9 cellular contexts compared by ENCODE assay signal in genomic region chr7:27139335-27140107, GRCh38. TPM values are rescaled to one million over a fixed set of nuclear protein-coding genes. Genes with fewer than 3 reads are reported as not detected.
DNase-seq lines count a peak whose midpoint lies in the region; ATAC-seq and TF ChIP-seq lines count a peak whose summit lies in the region.
"Had no signal": no experiment of that assay in that cellular context is flagged by ENCODE, and none has a peak within 500 bp of the region (broad histone marks: within the 10 kb centered on the region; RNA-seq: fewer than 3 reads in every experiment).

No MANE protein-coding gene starts in this region.

- H3K4me3 ChIP-seq in SK-N-MC (peak overlapping the region; percentile 55), esophagus muscularis mucosa (peak overlapping the region; percentile 56 to 95 (median 84)), tibial nerve (peak overlapping the region in 2 of 4 donors; percentile 24 to 28)

- no peak for TF ChIP-seq EP300 in esophagus muscularis mucosa (IDR thresholded peaks at IDR 0.05)
- no peak for TF ChIP-seq EP300 in tibial nerve (IDR thresholded peaks at IDR 0.05)

- peak overlapping the region; percentile 98 to 100 (median 99) for H3K27ac Mint-ChIP-seq in nephron

- no peak for ATAC-seq in GM18867 (IDR thresholded peaks at IDR 0.05; ENCODE audit: unreplicated experiment)

- peaks cover 86% of the 10 kb centered on the region for H3K4me1 Mint-ChIP-seq in nephron

- WGBS in esophagus muscularis mucosa = 54% methylated on average over 18 of the region's 53 CpGs
- whole genome bisulfite sequencing in tibial nerve, 2 donors = 45 to 73% methylated on average over 40 to 53 of the region's 53 CpGs

- H3K27me3 ChIP-seq in esophagus muscularis mucosa = peaks cover 0 to 10% (median 1%) of the 10 kb centered on the region in 4 donors
- H3K27me3 ChIP-seq in tibial nerve = peaks cover 0 to 83% of the 10 kb centered on the region in 2 donors

- DNase-seq in SK-N-MC (ENCODE audit: low read depth, low spot score) = no peak
- DNase-seq in esophagus muscularis mucosa (ENCODE audit: extremely low spot score) = no peak
- no peak for DNase-seq in tibial nerve (ENCODE audit: low spot score in 2 of 2)
- DNase-seq in nucleus accumbens (lab: John Stamatoyannopoulos, UW) = no peak
- DNase-seq in NCI-H524 treated with DMSO at 0.1 percent for 48 hours (lab: John Stamatoyannopoulos, UW) = no peak
- DNase-seq: activated T-cell treated with anti-CD3 and anti-CD28 coated beads, Interleukin-2, amount 50 U/mL, for 48 hours; stimulated activated naive CD4-positive, alpha-beta T cell had no signal

- peaks cover 11 to 70% (median 60%) of the 10 kb centered on the region in 4 donors for H3K4me1 ChIP-seq in esophagus muscularis mucosa
- H3K4me1 ChIP-seq in tibial nerve = peaks cover 0 to 71% (median 19%) of the 10 kb centered on the region in 4 donors

- no peak overlapping the region for H3K27ac ChIP-seq in SK-N-MC
- peak overlapping the region; percentile 96 to 99 (median 99) for H3K27ac ChIP-seq in esophagus muscularis mucosa (replicated peaks in 1 of 4)
- peak overlapping the region in 3 of 4 donors; percentile 74 to 77 (median 76) for H3K27ac ChIP-seq in tibial nerve

- peaks cover 68% of the 10 kb centered on the region for H3K36me3 Mint-ChIP-seq in nephron (ENCODE audit: low read depth)

- TF ChIP-seq POLR2A in esophagus muscularis mucosa (IDR thresholded peaks at IDR 0.05; ENCODE audit: low read depth) = no peak
- no peak for TF ChIP-seq POLR2A in tibial nerve (IDR thresholded peaks at IDR 0.05)

- H3K36me3 ChIP-seq in SK-N-MC (ENCODE audit: insufficient read depth, low read length) = no peaks in the 10 kb centered on the region
- no peaks in the 10 kb centered on the region for H3K36me3 ChIP-seq in esophagus muscularis mucosa
- H3K36me3 ChIP-seq in tibial nerve = peaks cover 0 to 22% (median 0%) of the 10 kb centered on the region in 3 donors

- intact Hi-C loops in esophagus muscularis mucosa (cut with DNase I) = loop anchor here (10.0 kb wide), 2 partner anchors 115 to 935 kb away; partner anchors contain the start of genes CBX3 and HNRNPA2B1

- H3K9me3 Mint-ChIP-seq in nephron = no peaks in the 10 kb centered on the region

- H3K9ac ChIP-seq in SK-N-MC (ENCODE audit: insufficient read length) = no peak overlapping the region

- H3K4me3 Mint-ChIP-seq in nephron = peak overlapping the region; percentile 95 to 98 (median 96)

- H3K27me3 Mint-ChIP-seq in nephron (ENCODE audit: low read depth) = peaks cover 10% of the 10 kb centered on the region

- TF ChIP-seq CTCF in esophagus muscularis mucosa (IDR thresholded peaks at IDR 0.05) (no peak), nephron (IDR thresholded peaks at IDR 0.05; ENCODE audit: unreplicated experiment in 3 of 3) (no peak), tibial nerve (IDR thresholded peaks at IDR 0.05) (no peak)

- H3K9me3 ChIP-seq in SK-N-MC (ENCODE audit: low read depth, low read length) (no peaks in the 10 kb centered on the region), esophagus muscularis mucosa (no peaks in the 10 kb centered on the region), tibial nerve (no peaks in the 10 kb centered on the region)

RNA-seq across cellular contexts. Expression of gene HOXA5, which starts 4.0 kb away (rescaled TPM):
- total RNA-seq in esophagus muscularis mucosa (10 to 100 TPM in 3 of 4 donors, 1 to 10 TPM in 1; 7.8 to 24.8 (median 14.7) TPM), tibial nerve (10 to 100 TPM; 12.0 to 25.9 (median 16.6) TPM)

RNA-seq across cellular contexts. Expression of gene HOXA6, which starts 8.1 kb away (rescaled TPM):
- total RNA-seq in esophagus muscularis mucosa (under 1 TPM in 2 of 4 donors, not detected in 2; 0.66 to 0.92 TPM), tibial nerve (10 to 100 TPM; 11.1 to 30.9 (median 18.7) TPM)

RNA-seq across cellular contexts. Expression of gene HOXA4, which starts 9.0 kb away (rescaled TPM):
- total RNA-seq in esophagus muscularis mucosa (10 to 100 TPM; 12.5 to 26.8 (median 18.1) TPM), tibial nerve (1 to 10 TPM; 4.4 to 6.3 (median 4.7) TPM)

RNA-seq across cellular contexts. Expression of gene HOXA3, which starts 12.9 kb away (rescaled TPM):
- 10 to 100 TPM; 10.2 to 16.6 (median 13.8) TPM for total RNA-seq in esophagus muscularis mucosa
- total RNA-seq in tibial nerve = 10 to 100 TPM in 1 of 4 donors, 1 to 10 TPM in 3; 7.0 to 18.8 (median 8.7) TPM

RNA-seq across cellular contexts. Expression of gene HOXA7, which starts 17.0 kb away (rescaled TPM):
- total RNA-seq in esophagus muscularis mucosa (1 to 10 TPM in 1 of 4 donors, under 1 TPM in 3; 0.33 to 1.7 (median 0.49) TPM), tibial nerve (10 to 100 TPM in 2 of 4 donors, 1 to 10 TPM in 2; 8.7 to 16.9 (median 11.3) TPM)

Comparison
In these comparisons a context has a peak if more than half of its experiments do, and no peak if none do; other contexts are left out.
1. RNA of gene HOXA6, which starts 8.1 kb away (total RNA-seq): 11.1 to 30.9 TPM in tibial nerve; 0.66 to 0.92 TPM in esophagus muscularis mucosa; every median in the first group is over 4 times any median in the second.